9 cellular contexts compared by ENCODE assay signal in the genomic region with DNA sequence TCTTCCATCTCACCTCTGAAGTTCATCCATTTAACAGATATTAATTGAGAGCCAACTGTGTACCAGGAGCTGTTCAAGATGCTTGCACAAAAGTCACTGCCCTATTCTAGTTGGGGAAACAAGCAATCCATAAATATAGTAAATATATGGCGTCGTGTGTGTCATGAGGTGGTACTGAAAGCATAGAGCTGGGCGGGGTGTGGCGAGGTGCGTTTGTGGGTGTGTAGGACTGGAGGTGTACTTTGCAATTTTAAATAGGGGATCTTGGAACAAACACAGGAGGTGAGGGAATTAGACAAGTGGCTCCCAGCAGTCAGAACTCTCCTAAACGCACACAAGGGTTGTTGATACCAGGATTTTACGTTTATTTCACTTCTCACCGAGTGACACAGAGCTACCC. TPM values are rescaled to one million over a fixed set of nuclear protein-coding genes. Genes with fewer than 3 reads are reported as not detected.
DNase-seq lines count a peak whose midpoint lies in the region; ATAC-seq and TF ChIP-seq lines count a peak whose summit lies in the region.
"Had no signal": no experiment of that assay in that cellular context is flagged by ENCODE, and none has a peak within 500 bp of the region (broad histone marks: within the 10 kb centered on the region; RNA-seq: fewer than 3 reads in every experiment).

No MANE protein-coding gene starts in this region.

- peak overlapping the region; percentile 89 for H3K4me2 ChIP-seq in osteoblast (ENCODE audit: insufficient read depth, low read length)

- peak overlapping the region; percentile 64 for H3K4me3 ChIP-seq in BJ (ENCODE audit: low read depth, low read length)
- peak overlapping the region; percentile 77 for H3K4me3 ChIP-seq in LNCaP clone FGC (ENCODE audit: low read depth, low read length)
- H3K4me3 ChIP-seq in effector memory CD4-positive, alpha-beta T cell (ENCODE audit: insufficient read depth, low read depth, low read length, poor library complexity, severe bottlenecking), result peak overlapping the region; percentile 51
- H3K4me3 ChIP-seq in osteoblast (ENCODE audit: insufficient read depth, low read length), result peak overlapping the region; percentile 79

- POLR2A ChIA-PET in BJ (lab: Charles Lee) (no interaction called here), HEK293T (lab: Yijun Ruan, JAX) (no interaction called here)

- no peaks in the 10 kb centered on the region for H3K36me3 ChIP-seq in BJ (ENCODE audit: control insufficient read depth, insufficient read depth, low read length)
- no peaks in the 10 kb centered on the region for H3K36me3 ChIP-seq in effector memory CD4-positive, alpha-beta T cell (ENCODE audit: control insufficient read depth, insufficient read depth, low read length)
- peaks cover under 1% of the 10 kb centered on the region for H3K36me3 ChIP-seq in osteoblast (ENCODE audit: insufficient read depth, low read length)

- H3K9me3 ChIP-seq in effector memory CD4-positive, alpha-beta T cell (ENCODE audit: control insufficient read depth, low read length), result no peaks in the 10 kb centered on the region
- no peaks in the 10 kb centered on the region for H3K9me3 ChIP-seq in osteoblast (ENCODE audit: low read depth, low read length)

- H3K27ac ChIP-seq in effector memory CD4-positive, alpha-beta T cell (ENCODE audit: insufficient read depth, low read length, poor library complexity, severe bottlenecking), result peak overlapping the region; percentile 48
- H3K27ac ChIP-seq in osteoblast (ENCODE audit: low read depth, low read length), result no peak overlapping the region

- no peaks in the 10 kb centered on the region for H3K27me3 ChIP-seq in BJ (ENCODE audit: control insufficient read depth, insufficient read depth, low read length)
- no peaks in the 10 kb centered on the region for H3K27me3 ChIP-seq in effector memory CD4-positive, alpha-beta T cell (replicated peaks; ENCODE audit: control insufficient read depth, insufficient read depth, low read length, poor library complexity, severe bottlenecking)
- no peaks in the 10 kb centered on the region for H3K27me3 ChIP-seq in osteoblast (ENCODE audit: insufficient read depth, low read length)

- ATAC-seq in GM21381 (IDR thresholded peaks at IDR 0.05; ENCODE audit: unreplicated experiment) (no peak), GM21529 (IDR thresholded peaks at IDR 0.05; ENCODE audit: unreplicated experiment) (no peak)

- TF ChIP-seq CTCF in BJ (IDR thresholded peaks at IDR 0.05; ENCODE audit: insufficient read depth, low read depth, low read length) (no peak), LNCaP clone FGC (IDR thresholded peaks at IDR 0.05; ENCODE audit: control insufficient read depth, extremely low read depth, insufficient read depth) (no peak), osteoblast (IDR thresholded peaks at IDR 0.05; ENCODE audit: extremely low read depth, low read depth, low read length) (no peak)

- H2AFZ ChIP-seq in osteoblast (ENCODE audit: low read length), result peak overlapping the region; percentile 85

- no peaks in the 10 kb centered on the region for H4K20me1 ChIP-seq in osteoblast (ENCODE audit: insufficient read depth, low read length)

- CTCF ChIA-PET in BJ (lab: Yijun Ruan, JAX), result no interaction called here
- CTCF ChIA-PET in HEK293T (lab: Yijun Ruan, JAX), result no interaction called here

- no peak for DNase-seq in BJ (ENCODE audit: low read depth)
- DNase-seq in LNCaP clone FGC (ENCODE audit: low read depth), result no peak
- DNase-seq in effector memory CD4-positive, alpha-beta T cell, result no peak
- DNase-seq in osteoblast (ENCODE audit: insufficient read length, low spot score, missing footprints), result no peak
- no peak for DNase-seq in HEK293T (ENCODE audit: extremely low spot score)
- DNase-seq in NCI-H1105 (lab: John Stamatoyannopoulos, UW), result no peak
- DNase-seq: SIG-M5 had no signal

- peaks cover 6% of the 10 kb centered on the region for H3K4me1 ChIP-seq in effector memory CD4-positive, alpha-beta T cell (ENCODE audit: control insufficient read depth, insufficient read depth, low read length, poor library complexity, severe bottlenecking)
- peaks cover 13% of the 10 kb centered on the region for H3K4me1 ChIP-seq in osteoblast (ENCODE audit: insufficient read depth, low read length)

- no peaks in the 10 kb centered on the region for H3K79me2 ChIP-seq in osteoblast (ENCODE audit: insufficient read depth, low read length)

TF ChIP-seq in HEK293T, 16 proteins besides CTCF, POLR2A, EP300 and RAD21:
- no peak for TF ChIP-seq ARNT (IDR thresholded peaks at IDR 0.05)
- TF ChIP-seq, protein P1, sequence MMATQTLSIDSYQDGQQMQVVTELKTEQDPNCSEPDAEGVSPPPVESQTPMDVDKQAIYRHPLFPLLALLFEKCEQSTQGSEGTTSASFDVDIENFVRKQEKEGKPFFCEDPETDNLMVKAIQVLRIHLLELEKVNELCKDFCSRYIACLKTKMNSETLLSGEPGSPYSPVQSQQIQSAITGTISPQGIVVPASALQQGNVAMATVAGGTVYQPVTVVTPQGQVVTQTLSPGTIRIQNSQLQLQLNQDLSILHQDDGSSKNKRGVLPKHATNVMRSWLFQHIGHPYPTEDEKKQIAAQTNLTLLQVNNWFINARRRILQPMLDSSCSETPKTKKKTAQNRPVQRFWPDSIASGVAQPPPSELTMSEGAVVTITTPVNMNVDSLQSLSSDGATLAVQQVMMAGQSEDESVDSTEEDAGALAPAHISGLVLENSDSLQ (IDR thresholded peaks at IDR 0.05), result no peak
- no peak for TF ChIP-seq FOXA1 (IDR thresholded peaks at IDR 0.05)
- no peak for TF ChIP-seq HDGF (IDR thresholded peaks at IDR 0.05; ENCODE audit: borderline replicate concordance)
- TF ChIP-seq ZNF384 (IDR thresholded peaks at IDR 0.05), result no peak
- no peak for TF ChIP-seq SUZ12 (IDR thresholded peaks at IDR 0.05)
- TF ChIP-seq TARDBP (IDR thresholded peaks at IDR 0.05), result no peak
- no peak for TF ChIP-seq CTBP1 (IDR thresholded peaks at IDR 0.05; ENCODE audit: borderline replicate concordance)

RNA-seq across cellular contexts. Expression of gene ZNF239, which starts 0.5 kb away (rescaled TPM):
- 5.1 and 5.8 TPM in 2 replicates for polyA plus RNA-seq in BJ (2011; rRNA removed)
- 3.6 and 5.7 TPM in 2 replicates for polyA minus RNA-seq in BJ (2011; rRNA and poly(A)+ RNA removed)
- total RNA-seq in osteoblast, result 4.7 and 5.0 TPM in 2 replicates

RNA-seq across cellular contexts. Expression of gene ZNF485, which starts 31.3 kb away (rescaled TPM):
- polyA plus RNA-seq in BJ (2011; rRNA removed), result 0.98 and 1.3 TPM in 2 replicates
- polyA minus RNA-seq in BJ (2011; rRNA and poly(A)+ RNA removed), result 1.2 and 1.7 TPM in 2 replicates
- total RNA-seq in osteoblast, result 2.5 and 4.7 TPM in 2 replicates
